27 cellular contexts compared by ENCODE assay signal in genomic region chr15:68809517-68809916, GRCh38. TPM values are rescaled to one million over a fixed set of nuclear protein-coding genes. Genes with fewer than 3 reads are reported as not detected.
DNase-seq lines count a peak whose midpoint lies in the region; ATAC-seq and TF ChIP-seq lines count a peak whose summit lies in the region.
"Had no signal": no experiment of that assay in that cellular context is flagged by ENCODE, and none has a peak within 500 bp of the region (broad histone marks: within the 10 kb centered on the region; RNA-seq: fewer than 3 reads in every experiment).

No MANE protein-coding gene starts in this region.

- peaks cover 63% of the 10 kb centered on the region for H3K36me3 Mint-ChIP-seq in stimulated activated naive CD8-positive, alpha-beta T cell treated with anti-CD3 and anti-CD28 coated beads, Interleukin-15, Interleukin-2, amounts not matched to agents 100 ng/mL and 50 ng/mL, for 24 hours (ENCODE audit: low read depth)
- peaks cover 51% of the 10 kb centered on the region for H3K36me3 Mint-ChIP-seq in activated T-helper 2 cell treated with anti-CD3 and anti-CD28 coated beads, Interferon-gamma antibody, Interleukin-2, Interleukin-4, amounts not matched to agents 10 μg/mL and 5 μg/mL and 100 μg/mL, durations not matched to agents 14 hours and 24 hours and 36 hours (ENCODE audit: low read depth)
- H3K36me3 Mint-ChIP-seq in memory B cell (peaks cover 14% of the 10 kb centered on the region), type B pancreatic cell (peaks cover 19% of the 10 kb centered on the region)
- H3K36me3 Mint-ChIP-seq: mesothelial cell of epicardium had no signal

- TF ChIP-seq CTCF in type B pancreatic cell (conservative IDR thresholded peaks at IDR 0.05): no peak

- no peak for ATAC-seq in stimulated activated naive CD8-positive, alpha-beta T cell treated with anti-CD3 and anti-CD28 coated beads, Interleukin-15, amount 100 ng/mL, for 72 hours
- no peak for ATAC-seq in memory B cell (ENCODE audit: low read depth)
- ATAC-seq: left ventricle myocardium superior, Panc1 had no signal

- DNase-seq in stimulated activated naive CD8-positive, alpha-beta T cell treated with anti-CD3 and anti-CD28 coated beads, Interleukin-15, amount 100 ng/mL, for 72 hours: no peak
- no peak for DNase-seq in activated T-helper 2 cell treated with anti-CD3 and anti-CD28 coated beads, Interferon-gamma antibody, Interleukin-2, Interleukin-4, amounts not matched to agents 10 μg/mL and 5 μg/mL and 100 μg/mL, durations not matched to agents 14 hours and 24 hours and 36 hours (ENCODE audit: low spot score)
- no peak for DNase-seq in memory B cell (ENCODE audit: low spot score in 2 of 2)
- no peak for DNase-seq in type B pancreatic cell (ENCODE audit: extremely low spot score, unreplicated experiment)
- DNase-seq in retina: no peak
- no peak for DNase-seq in NCI-H2196 (lab: John Stamatoyannopoulos, UW; ENCODE audit: unreplicated experiment)
- DNase-seq in foreskin melanocyte: no peak
- DNase-seq: activated CD4-positive, alpha-beta memory T cell treated with anti-CD3 and anti-CD28 coated beads, Interleukin-2, amount 10 ng/mL, durations not matched to agents 7 days and 5 days; activated CD4-positive, CD25-positive, alpha-beta regulatory T cell treated with anti-CD3 and anti-CD28 coated beads, Interleukin-2, amount 50 U/mL, for 72 hours; activated T-cell treated with anti-CD3 and anti-CD28 coated beads, Interleukin-2, amount 50 U/mL, for 4 hours; anterior cingulate cortex; DMS79 treated with DMSO at 0.1 percent for 48 hours; effector memory CD4-positive, alpha-beta T cell; erythroblast; GDM1; glutamatergic neuron; left ventricle myocardium superior; NCI-H446; NCI-H748 treated with DMSO at 0.1 percent for 48 hours; SHP77; stimulated activated naive CD4-positive, alpha-beta T cell treated with Interleukin-2 at 50 U/mL for 16 hours; testis had no signal

- H3K9me3 Mint-ChIP-seq in stimulated activated naive CD8-positive, alpha-beta T cell treated with anti-CD3 and anti-CD28 coated beads, Interleukin-15, Interleukin-2, amounts not matched to agents 100 ng/mL and 50 ng/mL, for 24 hours: no peaks in the 10 kb centered on the region
- no peaks in the 10 kb centered on the region for H3K9me3 Mint-ChIP-seq in stimulated activated naive CD8-positive, alpha-beta T cell treated with anti-CD3 and anti-CD28 coated beads, Interleukin-15, amount 100 ng/mL, for 72 hours
- no peaks in the 10 kb centered on the region for H3K9me3 Mint-ChIP-seq in activated T-helper 2 cell treated with anti-CD3 and anti-CD28 coated beads, Interferon-gamma antibody, Interleukin-2, Interleukin-4, amounts not matched to agents 10 μg/mL and 5 μg/mL and 100 μg/mL, durations not matched to agents 14 hours and 24 hours and 36 hours
- H3K9me3 Mint-ChIP-seq in memory B cell (no peaks in the 10 kb centered on the region), type B pancreatic cell (no peaks in the 10 kb centered on the region)
- H3K9me3 Mint-ChIP-seq: activated CD4-positive, alpha-beta memory T cell treated with anti-CD3 and anti-CD28 coated beads, Interleukin-2, amount 10 ng/mL, durations not matched to agents 7 days and 5 days; activated naive CD4-positive, alpha-beta T cell treated with anti-CD3 and anti-CD28 coated beads, Interleukin-2, amount 50 U/mL, for 24 hours; activated T-cell treated with anti-CD3 and anti-CD28 coated beads, Interleukin-2, amount 50 U/mL, for 4 hours; CD14-positive monocyte; mesothelial cell of epicardium had no signal

- H3K4me3 Mint-ChIP-seq in stimulated activated naive CD8-positive, alpha-beta T cell treated with anti-CD3 and anti-CD28 coated beads, Interleukin-15, Interleukin-2, amounts not matched to agents 100 ng/mL and 50 ng/mL, for 24 hours: no peak overlapping the region
- no peak overlapping the region for H3K4me3 Mint-ChIP-seq in stimulated activated naive CD8-positive, alpha-beta T cell treated with anti-CD3 and anti-CD28 coated beads, Interleukin-15, amount 100 ng/mL, for 72 hours
- no peak overlapping the region for H3K4me3 Mint-ChIP-seq in activated T-helper 2 cell treated with anti-CD3 and anti-CD28 coated beads, Interferon-gamma antibody, Interleukin-2, Interleukin-4, amounts not matched to agents 10 μg/mL and 5 μg/mL and 100 μg/mL, durations not matched to agents 14 hours and 24 hours and 36 hours (ENCODE audit: low read depth)
- H3K4me3 Mint-ChIP-seq in memory B cell (no peak overlapping the region), type B pancreatic cell (no peak overlapping the region)
- H3K4me3 Mint-ChIP-seq: activated CD4-positive, alpha-beta memory T cell treated with anti-CD3 and anti-CD28 coated beads, Interleukin-2, amount 10 ng/mL, durations not matched to agents 7 days and 5 days; activated T-cell treated with anti-CD3 and anti-CD28 coated beads, Interleukin-2, amount 50 U/mL, for 4 hours; CD14-positive monocyte; mesothelial cell of epicardium had no signal

- no peaks in the 10 kb centered on the region for H3K27me3 Mint-ChIP-seq in stimulated activated naive CD8-positive, alpha-beta T cell treated with anti-CD3 and anti-CD28 coated beads, Interleukin-15, Interleukin-2, amounts not matched to agents 100 ng/mL and 50 ng/mL, for 24 hours
- no peaks in the 10 kb centered on the region for H3K27me3 Mint-ChIP-seq in stimulated activated naive CD8-positive, alpha-beta T cell treated with anti-CD3 and anti-CD28 coated beads, Interleukin-15, amount 100 ng/mL, for 72 hours
- no peaks in the 10 kb centered on the region for H3K27me3 Mint-ChIP-seq in activated T-helper 2 cell treated with anti-CD3 and anti-CD28 coated beads, Interferon-gamma antibody, Interleukin-2, Interleukin-4, amounts not matched to agents 10 μg/mL and 5 μg/mL and 100 μg/mL, durations not matched to agents 14 hours and 24 hours and 36 hours (ENCODE audit: low read depth)
- H3K27me3 Mint-ChIP-seq in memory B cell: no peaks in the 10 kb centered on the region
- H3K27me3 Mint-ChIP-seq in type B pancreatic cell: no peaks in the 10 kb centered on the region
- H3K27me3 Mint-ChIP-seq: activated CD4-positive, alpha-beta memory T cell treated with anti-CD3 and anti-CD28 coated beads, Interleukin-2, amount 10 ng/mL, durations not matched to agents 7 days and 5 days; activated naive CD4-positive, alpha-beta T cell treated with anti-CD3 and anti-CD28 coated beads, Interleukin-2, amount 50 U/mL, for 24 hours had no signal

- H3K4me1 Mint-ChIP-seq in stimulated activated naive CD8-positive, alpha-beta T cell treated with anti-CD3 and anti-CD28 coated beads, Interleukin-15, Interleukin-2, amounts not matched to agents 100 ng/mL and 50 ng/mL, for 24 hours (ENCODE audit: low read depth): peaks cover 97% of the 10 kb centered on the region
- H3K4me1 Mint-ChIP-seq in stimulated activated naive CD8-positive, alpha-beta T cell treated with anti-CD3 and anti-CD28 coated beads, Interleukin-15, amount 100 ng/mL, for 72 hours: peaks cover 94% of the 10 kb centered on the region
- H3K4me1 Mint-ChIP-seq in activated T-helper 2 cell treated with anti-CD3 and anti-CD28 coated beads, Interferon-gamma antibody, Interleukin-2, Interleukin-4, amounts not matched to agents 10 μg/mL and 5 μg/mL and 100 μg/mL, durations not matched to agents 14 hours and 24 hours and 36 hours (ENCODE audit: low read depth): peaks cover 53% of the 10 kb centered on the region
- H3K4me1 Mint-ChIP-seq in memory B cell (peaks cover 54% of the 10 kb centered on the region), type B pancreatic cell (ENCODE audit: unreplicated experiment) (peaks cover 70% of the 10 kb centered on the region)

- intact Hi-C loops in activated T-helper 2 cell treated with anti-CD3 and anti-CD28 coated beads, Interferon-gamma antibody, Interleukin-2, Interleukin-4, amounts not matched to agents 10 μg/mL and 5 μg/mL and 100 μg/mL, durations not matched to agents 14 hours and 24 hours and 36 hours (cut with micrococcal nuclease): no loop called here

- H3K27ac Mint-ChIP-seq in stimulated activated naive CD8-positive, alpha-beta T cell treated with anti-CD3 and anti-CD28 coated beads, Interleukin-15, Interleukin-2, amounts not matched to agents 100 ng/mL and 50 ng/mL, for 24 hours: peak overlapping the region; percentile 1
- H3K27ac Mint-ChIP-seq in stimulated activated naive CD8-positive, alpha-beta T cell treated with anti-CD3 and anti-CD28 coated beads, Interleukin-15, amount 100 ng/mL, for 72 hours: no peak overlapping the region
- H3K27ac Mint-ChIP-seq in activated T-helper 2 cell treated with anti-CD3 and anti-CD28 coated beads, Interferon-gamma antibody, Interleukin-2, Interleukin-4, amounts not matched to agents 10 μg/mL and 5 μg/mL and 100 μg/mL, durations not matched to agents 14 hours and 24 hours and 36 hours: peak overlapping the region; percentile 28
- H3K27ac Mint-ChIP-seq in memory B cell (peak overlapping the region; percentile 26), type B pancreatic cell (peak overlapping the region; percentile 5)

RNA-seq across cellular contexts. Expression of gene ANP32A, which starts 11.2 kb away (rescaled TPM):
- 259 and 265 TPM in 2 replicates for total RNA-seq in activated T-helper 2 cell treated with anti-CD3 and anti-CD28 coated beads, Interferon-gamma antibody, Interleukin-2, Interleukin-4, amounts not matched to agents 10 μg/mL and 5 μg/mL and 100 μg/mL, durations not matched to agents 14 hours and 24 hours and 36 hours
- 167 and 222 TPM in 2 replicates for total RNA-seq in type B pancreatic cell (ENCODE audit: low replicate concordance)

Comparison
In these comparisons a context has a peak if more than half of its experiments do, and no peak if none do; other contexts are left out.
1. H3K27ac Mint-ChIP-seq: peak in stimulated activated naive CD8-positive, alpha-beta T cell treated with anti-CD3 and anti-CD28 coated beads, Interleukin-15, Interleukin-2, amounts not matched to agents 100 ng/mL and 50 ng/mL, for 24 hours (single experiment), activated T-helper 2 cell treated with anti-CD3 and anti-CD28 coated beads, Interferon-gamma antibody, Interleukin-2, Interleukin-4, amounts not matched to agents 10 μg/mL and 5 μg/mL and 100 μg/mL, durations not matched to agents 14 hours and 24 hours and 36 hours (single experiment), memory B cell (single experiment) and type B pancreatic cell (single experiment); none in stimulated activated naive CD8-positive, alpha-beta T cell treated with anti-CD3 and anti-CD28 coated beads, Interleukin-15, amount 100 ng/mL, for 72 hours (0 of 2).